ENCODE assay signal across 27 cellular contexts in the genomic region with DNA sequence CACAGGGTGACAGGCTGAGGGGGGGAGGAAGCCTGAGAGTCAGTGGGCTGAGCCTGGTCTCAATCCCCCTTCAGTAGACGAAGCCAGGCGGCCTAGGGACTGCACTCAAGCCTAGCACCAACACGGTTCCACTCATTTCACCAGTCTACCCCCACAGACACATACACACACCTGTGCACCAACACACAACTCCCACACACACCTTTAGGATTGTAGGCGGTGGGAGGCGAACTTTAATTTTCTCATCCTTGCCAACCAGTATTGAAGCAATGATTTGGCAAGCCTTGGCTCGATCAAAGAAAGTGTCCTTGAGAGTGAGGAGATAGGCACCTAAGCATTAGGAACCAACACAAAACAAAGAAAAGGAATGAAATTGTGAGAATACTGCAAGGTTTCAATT.
"Had no signal": no experiment of that assay in that cellular context is flagged by ENCODE, and none has a peak within 500 bp of the region (broad histone marks: within the 10 kb centered on the region; RNA-seq: fewer than 3 reads in every experiment).

No MANE protein-coding gene starts in this region.

- DNase-seq: cortex of kidney; dorsolateral prefrontal cortex; effector CD8-positive, alpha-beta T cell; esophagus squamous epithelium; foreskin fibroblast; left colon; left ventricle myocardium superior; mesenchymal stem cell; midbrain; ovary; right cardiac atrium; stimulated activated CD4-positive, alpha-beta T cell treated with anti-CD3 and anti-CD28 coated beads, Interleukin-2, amount 100 ng/mL, for 48 hours; stimulated activated CD8-positive, alpha-beta memory T cell treated with anti-CD3 and anti-CD28 coated beads, Interleukin-4, amount 100 ng/mL, for 48 hours; testis; upper lobe of right lung had no signal

- H3K9ac ChIP-seq: neural progenitor cell had no signal

- H3K4me3 Mint-ChIP-seq: natural killer cell treated with Interleukin-12 subunit alpha and Interleukin-12 subunit beta and Interleukin-15 and Interleukin-18, amount 100 ng/mL, for 72 hours; neural progenitor cell; stimulated activated effector memory CD8-positive, alpha-beta T cell treated with anti-CD3 and anti-CD28 coated beads, Interleukin-12 subunit alpha, Interleukin-12 subunit beta, amount 100 ng/mL, for 72 hours; stimulated activated naive CD8-positive, alpha-beta T cell treated with anti-CD3 and anti-CD28 coated beads, Interleukin-15, Interleukin-2, amounts not matched to agents 100 ng/mL and 50 ng/mL, for 24 hours had no signal

- H3K27ac ChIP-seq: epithelial cell of prostate, esophagus squamous epithelium, gastroesophageal sphincter, hepatocyte, neural progenitor cell, ovary, testis, tibial nerve, upper lobe of right lung, vagina had no signal

- H3K27me3 ChIP-seq: dorsolateral prefrontal cortex, esophagus squamous epithelium, gastroesophageal sphincter, hepatocyte, neural progenitor cell, ovary, testis, tibial nerve, upper lobe of right lung, vagina had no signal

- FAIRE-seq: endometrium had no signal

- H3K4me2 ChIP-seq: hepatocyte, neural progenitor cell, smooth muscle cell had no signal

- H3K36me3 ChIP-seq: ovary had no signal

- H3K27me3 Mint-ChIP-seq: natural killer cell treated with Interleukin-12 subunit alpha and Interleukin-12 subunit beta and Interleukin-15 and Interleukin-18, amount 100 ng/mL, for 72 hours; stimulated activated naive CD8-positive, alpha-beta T cell treated with anti-CD3 and anti-CD28 coated beads, Interleukin-15, Interleukin-2, amounts not matched to agents 100 ng/mL and 50 ng/mL, for 24 hours had no signal

- H3K9me3 Mint-ChIP-seq: natural killer cell treated with Interleukin-12 subunit alpha and Interleukin-12 subunit beta and Interleukin-15 and Interleukin-18, amount 100 ng/mL, for 72 hours; neural progenitor cell; stimulated activated effector memory CD8-positive, alpha-beta T cell treated with anti-CD3 and anti-CD28 coated beads, Interleukin-12 subunit alpha, Interleukin-12 subunit beta, amount 100 ng/mL, for 72 hours; stimulated activated naive CD8-positive, alpha-beta T cell treated with anti-CD3 and anti-CD28 coated beads, Interleukin-15, Interleukin-2, amounts not matched to agents 100 ng/mL and 50 ng/mL, for 24 hours had no signal

- H2AFZ ChIP-seq: hepatocyte, neural progenitor cell had no signal

- H3K4me3 ChIP-seq: dorsolateral prefrontal cortex, esophagus squamous epithelium, gastroesophageal sphincter, hepatocyte, lung, neural progenitor cell, ovary, smooth muscle cell, testis, tibial nerve, upper lobe of right lung, vagina had no signal

- H3K4me1 Mint-ChIP-seq: neural progenitor cell; stimulated activated effector memory CD8-positive, alpha-beta T cell treated with anti-CD3 and anti-CD28 coated beads, Interleukin-12 subunit alpha, Interleukin-12 subunit beta, amount 100 ng/mL, for 72 hours had no signal

- H3K4me1 ChIP-seq: esophagus squamous epithelium, gastroesophageal sphincter, neural progenitor cell, testis, tibial nerve, upper lobe of right lung, vagina had no signal

- H3K79me2 ChIP-seq: hepatocyte had no signal

- H3K9me3 ChIP-seq: esophagus squamous epithelium, gastroesophageal sphincter, ovary, testis, tibial nerve, upper lobe of right lung, vagina had no signal

- ATAC-seq: gastroesophageal sphincter; left colon; left ventricle myocardium superior; natural killer cell treated with Interleukin-12 subunit alpha and Interleukin-12 subunit beta and Interleukin-15 and Interleukin-18, amount 100 ng/mL, for 72 hours; right cardiac atrium; stimulated activated effector memory CD8-positive, alpha-beta T cell treated with anti-CD3 and anti-CD28 coated beads, Interleukin-12 subunit alpha, Interleukin-12 subunit beta, amount 100 ng/mL, for 72 hours; upper lobe of right lung had no signal

- H3K27ac Mint-ChIP-seq: neural progenitor cell; stimulated activated naive CD8-positive, alpha-beta T cell treated with anti-CD3 and anti-CD28 coated beads, Interleukin-15, Interleukin-2, amounts not matched to agents 100 ng/mL and 50 ng/mL, for 24 hours had no signal
